Comparison of ENCODE assay signal across 10 cellular contexts in genomic region chr13:101623469-101624209, GRCh38.
DNase-seq lines count a peak whose midpoint lies in the region; ATAC-seq and TF ChIP-seq lines count a peak whose summit lies in the region.
"Had no signal": no experiment of that assay in that cellular context is flagged by ENCODE, and none has a peak within 500 bp of the region (broad histone marks: within the 10 kb centered on the region; RNA-seq: fewer than 3 reads in every experiment).

No MANE protein-coding gene starts in this region.

- TF ChIP-seq EP300 in transverse colon (IDR thresholded peaks at IDR 0.05; ENCODE audit: low read depth) = no peak

- CTCF ChIA-PET in activated naive CD4-positive, alpha-beta T cell treated with anti-CD3 and anti-CD28 coated beads, Interleukin-2, amount 10 ng/mL, durations not matched to agents 7 days and 5 days (lab: Charles Lee) = no interaction called here

- H3K27me3 Mint-ChIP-seq in activated naive CD4-positive, alpha-beta T cell treated with anti-CD3 and anti-CD28 coated beads, Interleukin-2, amount 10 ng/mL, durations not matched to agents 7 days and 5 days = no peaks in the 10 kb centered on the region
- H3K27me3 Mint-ChIP-seq in activated naive CD8-positive, alpha-beta T cell = no peaks in the 10 kb centered on the region

- H3K4me1 ChIP-seq in left lung (peaks cover 7 to 10% of the 10 kb centered on the region in 2 donors), transverse colon (peaks cover 3 to 53% (median 24%) of the 10 kb centered on the region in 4 donors)

- in situ Hi-C loops in transverse colon (cut with MboI; ENCODE audit: low pct_ligation_motif_present in 1 of 4, low pct_unique_long_range_greater_than_20kb in 1 of 4, low sequenced_read_pairs in 3 of 4) = no loop called here

- H3K27ac ChIP-seq in left lung (peak overlapping the region; percentile 45 to 61), transverse colon (peak overlapping the region; percentile 47 to 76 (median 62))
- H3K27ac ChIP-seq: C4-2B had no signal

- no peak for TF ChIP-seq CTCF in left lung (IDR thresholded peaks at IDR 0.05)
- TF ChIP-seq CTCF in transverse colon (IDR thresholded peaks at IDR 0.05) = no peak

- intact Hi-C loops in left lung (cut with DNase I) (no loop called here), transverse colon (cut with DNase I; ENCODE audit: low total_unique reads) (no loop called here)

- H3K27me3 ChIP-seq in left lung (no peaks in the 10 kb centered on the region), transverse colon (no peaks in the 10 kb centered on the region)

- H3K4me3 Mint-ChIP-seq in activated naive CD4-positive, alpha-beta T cell treated with anti-CD3 and anti-CD28 coated beads, Interleukin-2, amount 10 ng/mL, durations not matched to agents 7 days and 5 days = peak overlapping the region; percentile 26
- peak overlapping the region; percentile 62 for H3K4me3 Mint-ChIP-seq in activated naive CD8-positive, alpha-beta T cell

- H3K4me3 ChIP-seq in left lung (no peak overlapping the region), transverse colon (peak overlapping the region in 1 of 4 donors; percentile 18)

- TF ChIP-seq POLR2A in transverse colon (IDR thresholded peaks at IDR 0.05) = no peak

- DNase-seq in activated naive CD4-positive, alpha-beta T cell treated with anti-CD3 and anti-CD28 coated beads, Interleukin-2, amount 10 ng/mL, durations not matched to agents 7 days and 5 days = no peak
- no peak for DNase-seq in activated naive CD4-positive, alpha-beta T cell (lab: John Stamatoyannopoulos, UW)
- DNase-seq in left lung (no peak), transverse colon (no peak), medulla oblongata (ENCODE audit: extremely low spot score) (no peak), Kasumi-1 (lab: John Stamatoyannopoulos, UW) (no peak)
- DNase-seq: NCI-H1694 treated with DMSO at 0.1 percent for 48 hours had no signal

- WGBS in transverse colon (ENCODE audit: low coverage in 1 of 2), 2 donors = 52 to 60% methylated on average over 2 of the region's 2 CpGs

- H3K9me3 Mint-ChIP-seq in activated naive CD4-positive, alpha-beta T cell treated with anti-CD3 and anti-CD28 coated beads, Interleukin-2, amount 10 ng/mL, durations not matched to agents 7 days and 5 days = no peaks in the 10 kb centered on the region
- H3K9me3 Mint-ChIP-seq in activated naive CD8-positive, alpha-beta T cell (ENCODE audit: low read depth) = no peaks in the 10 kb centered on the region

- H3K9me3 ChIP-seq in left lung (no peaks in the 10 kb centered on the region), transverse colon (no peaks in the 10 kb centered on the region)

- H3K36me3 ChIP-seq in left lung (no peaks in the 10 kb centered on the region), transverse colon (no peaks in the 10 kb centered on the region)

- peak overlapping the region; percentile 61 for H3K27ac Mint-ChIP-seq in activated naive CD4-positive, alpha-beta T cell treated with anti-CD3 and anti-CD28 coated beads, Interleukin-2, amount 10 ng/mL, durations not matched to agents 7 days and 5 days
- peak overlapping the region; percentile 76 for H3K27ac Mint-ChIP-seq in activated naive CD8-positive, alpha-beta T cell

- ATAC-seq in left lung (peak; percentile 11), HG03108 (IDR thresholded peaks at IDR 0.05; ENCODE audit: unreplicated experiment) (no peak)

- peaks cover 48% of the 10 kb centered on the region for H3K4me1 Mint-ChIP-seq in activated naive CD4-positive, alpha-beta T cell treated with anti-CD3 and anti-CD28 coated beads, Interleukin-2, amount 10 ng/mL, durations not matched to agents 7 days and 5 days
- peaks cover 49% of the 10 kb centered on the region for H3K4me1 Mint-ChIP-seq in activated naive CD8-positive, alpha-beta T cell (ENCODE audit: low read depth)

- no peaks in the 10 kb centered on the region for H3K36me3 Mint-ChIP-seq in activated naive CD4-positive, alpha-beta T cell treated with anti-CD3 and anti-CD28 coated beads, Interleukin-2, amount 10 ng/mL, durations not matched to agents 7 days and 5 days
- no peaks in the 10 kb centered on the region for H3K36me3 Mint-ChIP-seq in activated naive CD8-positive, alpha-beta T cell
